ENCODE assay signal across 19 cellular contexts in genomic region chr5:54528633-54529032, GRCh38.
"Had no signal": no experiment of that assay in that cellular context is flagged by ENCODE, and none has a peak within 500 bp of the region (broad histone marks: within the 10 kb centered on the region; RNA-seq: fewer than 3 reads in every experiment).

No MANE protein-coding gene starts in this region.

- H3K27ac ChIP-seq: body of pancreas, hepatocyte had no signal

- H2AFZ ChIP-seq: hepatocyte had no signal

- H3K27me3 ChIP-seq: body of pancreas, hepatocyte had no signal

- H3K9me3 ChIP-seq: body of pancreas had no signal

- DNase-seq: activated CD4-positive, alpha-beta T cell treated with anti-CD3 and anti-CD28 coated beads for 36 hours; activated CD4-positive, alpha-beta T cell treated with anti-CD3 and anti-CD28 coated beads, Interleukin-2, amount 50 U/mL, for 48 hours; activated CD8-positive, alpha-beta memory T cell treated with anti-CD3 and anti-CD28 coated beads, Interleukin-2, amount 10 ng/mL, durations not matched to agents 7 days and 5 days; activated naive CD4-positive, alpha-beta T cell treated with Interleukin-2 at 50 U/mL for 16 hours; activated naive CD8-positive, alpha-beta T cell treated with anti-CD3 and anti-CD28 coated beads, Interleukin-2, amount 10 ng/mL, durations not matched to agents 7 days and 5 days; body of pancreas; cortex of kidney; effector CD8-positive, alpha-beta T cell; foreskin fibroblast; left colon; midbrain; nephron progenitor cell; stimulated activated CD4-positive, alpha-beta T cell treated with anti-CD3 and anti-CD28 coated beads, Interleukin-4, amount 100 ng/mL, for 24 hours had no signal

- H3K4me3 ChIP-seq: body of pancreas, hepatocyte, lung, skin epidermis had no signal

- H3K4me2 ChIP-seq: hepatocyte had no signal

- ATAC-seq: activated CD4-positive, alpha-beta T cell treated with anti-CD3 and anti-CD28 coated beads for 36 hours; activated CD8-positive, alpha-beta memory T cell treated with anti-CD3 and anti-CD28 coated beads, Interleukin-2, amount 10 ng/mL, durations not matched to agents 7 days and 5 days; body of pancreas; esophagus mucosa; left colon; right cardiac atrium; stimulated activated effector memory CD8-positive, alpha-beta T cell treated with anti-CD3 and anti-CD28 coated beads, Interleukin-12 subunit alpha, Interleukin-12 subunit beta, amount 100 ng/mL, for 72 hours had no signal
